Comparison of ENCODE assay signal across 18 cellular contexts in the genomic region with DNA sequence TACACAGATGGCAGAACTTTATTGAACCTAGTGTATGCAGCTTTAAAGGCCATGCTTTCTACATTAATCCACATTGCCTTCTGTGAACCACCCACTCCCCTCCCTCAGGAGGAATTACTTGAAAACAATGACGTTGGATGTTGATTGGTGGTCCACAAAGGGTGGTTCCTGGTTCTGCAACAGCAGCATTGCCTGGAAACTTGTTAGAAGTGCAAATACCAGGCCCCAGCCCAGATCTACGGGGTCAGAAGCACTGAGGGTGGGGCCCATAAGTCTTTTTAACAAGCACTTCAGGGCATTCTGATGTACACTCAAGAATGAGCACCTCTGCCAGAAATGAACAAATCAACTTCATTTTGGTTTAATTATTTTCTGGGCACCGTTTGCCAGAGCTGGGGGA.
DNase-seq lines count a peak whose midpoint lies in the region; ATAC-seq and TF ChIP-seq lines count a peak whose summit lies in the region.
"Had no signal": no experiment of that assay in that cellular context is flagged by ENCODE, and none has a peak within 500 bp of the region (broad histone marks: within the 10 kb centered on the region; RNA-seq: fewer than 3 reads in every experiment).

No MANE protein-coding gene starts in this region.

- intact Hi-C loops in lower lobe of right lung (cut with DNase I), result no loop called here

- peak overlapping the region; percentile 36; the same call in 1 of the 2 replicates for H3K4me2 ChIP-seq in SK-N-SH
- H3K4me2 ChIP-seq: BLaER1 treated with 17β-estradiol and CSF1 and Interleukin-3, amounts not matched to agents 10 nM and 100 nM had no signal

- H3K9me2 ChIP-seq in SK-N-SH, result no peaks in the 10 kb centered on the region

- no peaks in the 10 kb centered on the region for H3K79me2 ChIP-seq in SK-N-SH (ENCODE audit: insufficient read depth)

- CTCF ChIA-PET in SK-N-SH (lab: Yijun Ruan, JAX), result interaction anchor here (1.0 to 1.2 kb wide), 2 partner anchors 9 to 74 kb away, joined by 3 to 5 read pairs; no protein-coding TSS in a partner anchor

- H3K27ac ChIP-seq in SK-N-SH (ENCODE audit: low read depth in 2 of 2, low read length in 1 of 2) (no peak overlapping the region), SK-N-MC (no peak overlapping the region), lower lobe of right lung (peak overlapping the region; percentile 70)
- H3K27ac ChIP-seq: 22Rv1; BLaER1 treated with 17β-estradiol and CSF1 and Interleukin-3, amounts not matched to agents 10 nM and 100 nM had no signal

- peak overlapping the region; percentile 45 to 54; a peak in 3 of 4 replicates for H3K4me3 ChIP-seq in SK-N-SH (ENCODE audit: low read depth in 2 of 2, low read length in 1 of 2)
- peak overlapping the region; percentile 74 for H3K4me3 ChIP-seq in SK-N-MC
- no peak overlapping the region for H3K4me3 ChIP-seq in lower lobe of right lung
- H3K4me3 ChIP-seq: BLaER1 treated with 17β-estradiol and CSF1 and Interleukin-3, amounts not matched to agents 10 nM and 100 nM had no signal

- no peak for TF ChIP-seq RAD21 in SK-N-SH (IDR thresholded peaks at IDR 0.05; ENCODE audit: low read length)

- no peaks in the 10 kb centered on the region for H3K36me3 Mint-ChIP-seq in T-helper 2 cell treated with Interferon-gamma antibody and Interleukin-4, amounts not matched to agents 5 μg/mL and 100 μg/mL, for 36 hours (ENCODE audit: low read depth)

- no peaks in the 10 kb centered on the region for H3F3A ChIP-seq in SK-N-SH (replicated peaks; ENCODE audit: insufficient read depth)

- no peak for TF ChIP-seq POLR2A in GM18505 (IDR thresholded peaks at IDR 0.05; ENCODE audit: borderline replicate concordance, extremely low read depth, insufficient read depth, insufficient read length)

- no peak overlapping the region for H3K27ac Mint-ChIP-seq in T-helper 2 cell treated with Interferon-gamma antibody and Interleukin-4, amounts not matched to agents 5 μg/mL and 100 μg/mL, for 36 hours

- POLR2A ChIA-PET in SK-N-SH (lab: Yijun Ruan, JAX), result no interaction called here

- no peaks in the 10 kb centered on the region for H3K27me3 Mint-ChIP-seq in T-helper 2 cell treated with Interferon-gamma antibody and Interleukin-4, amounts not matched to agents 5 μg/mL and 100 μg/mL, for 36 hours (ENCODE audit: low read depth)

- no peak for DNase-seq in SK-N-SH
- DNase-seq in SK-N-MC (ENCODE audit: low read depth, low spot score), result no peak
- no peak for DNase-seq in lower lobe of right lung
- DNase-seq in NCI-H2196 treated with DMSO at 0.1 percent for 48 hours (lab: John Stamatoyannopoulos, UW; ENCODE audit: unreplicated experiment), result no peak
- DNase-seq in T-helper 2 cell treated with Interferon-gamma antibody and Interleukin-4, amounts not matched to agents 5 μg/mL and 100 μg/mL, for 36 hours (ENCODE audit: low spot score), result no peak
- DNase-seq in NCI-H1417 (lab: John Stamatoyannopoulos, UW), result no peak
- DNase-seq: DMS 273 treated with DMSO at 0.1 percent for 48 hours, GF-D8, NCI-H1436, NCI-H2029 treated with DMSO at 0.1 percent for 48 hours, NCI-H510A treated with DMSO at 0.1 percent for 48 hours, NCI-H82 had no signal

- 10% methylated on average over 3 of the region's 3 CpGs for WGBS in SK-N-SH (ENCODE audit: low lambda C conversion rate)

- TF ChIP-seq EP300 in SK-N-SH (IDR thresholded peaks at IDR 0.05; ENCODE audit: borderline replicate concordance in 1 of 2, low read depth in 1 of 2, low read length in 1 of 2), result no peak

- no peak for ATAC-seq in SK-N-SH treated with all-trans-retinoic acid at 6 μM for 48 hours
- ATAC-seq in lower lobe of right lung, result peak; percentile 80 to 89
- ATAC-seq in GM18505 (IDR thresholded peaks at IDR 0.05; ENCODE audit: unreplicated experiment), result no peak
- ATAC-seq: Panc1, Right ventricle myocardium inferior had no signal

- H3K36me3 ChIP-seq in SK-N-SH (replicated peaks in 1 of 2; ENCODE audit: control insufficient read depth in 1 of 2, insufficient read depth in 2 of 2, low read length in 1 of 2) (no peaks in the 10 kb centered on the region), SK-N-MC (ENCODE audit: insufficient read depth, low read length) (no peaks in the 10 kb centered on the region), lower lobe of right lung (no peaks in the 10 kb centered on the region)
- H3K36me3 ChIP-seq: BLaER1 treated with 17β-estradiol and CSF1 and Interleukin-3, amounts not matched to agents 10 nM and 100 nM had no signal

- H3K9ac ChIP-seq in SK-N-SH (no peak overlapping the region), SK-N-MC (ENCODE audit: insufficient read length) (peak overlapping the region; percentile 35)
- H3K9ac ChIP-seq: BLaER1 treated with 17β-estradiol and CSF1 and Interleukin-3, amounts not matched to agents 10 nM and 100 nM had no signal

- no peaks in the 10 kb centered on the region for H3K9me3 ChIP-seq in SK-N-SH
- H3K9me3 ChIP-seq in SK-N-MC (ENCODE audit: low read depth, low read length), result no peaks in the 10 kb centered on the region
- no peaks in the 10 kb centered on the region for H3K9me3 ChIP-seq in lower lobe of right lung
- H3K9me3 ChIP-seq: BLaER1 treated with 17β-estradiol and CSF1 and Interleukin-3, amounts not matched to agents 10 nM and 100 nM had no signal

- H2AFZ ChIP-seq in SK-N-SH (ENCODE audit: low read depth), result 0 out of 2 replicates have a peak overlapping the region, but pooled peaks have one; percentile 23

- H4K20me1 ChIP-seq in SK-N-SH (ENCODE audit: insufficient read depth), result no peaks in the 10 kb centered on the region

- no peak for TF ChIP-seq CTCF in SK-N-SH (IDR thresholded peaks at IDR 0.05)
- no peak for TF ChIP-seq CTCF in lower lobe of right lung (IDR thresholded peaks at IDR 0.05)

- H3K27me3 ChIP-seq in SK-N-SH (ENCODE audit: insufficient read depth) (no peaks in the 10 kb centered on the region), lower lobe of right lung (ENCODE audit: low read depth) (peaks cover 4% of the 10 kb centered on the region)
- H3K27me3 ChIP-seq: BLaER1 treated with 17β-estradiol and CSF1 and Interleukin-3, amounts not matched to agents 10 nM and 100 nM had no signal

- H3K4me3 Mint-ChIP-seq in T-helper 2 cell treated with Interferon-gamma antibody and Interleukin-4, amounts not matched to agents 5 μg/mL and 100 μg/mL, for 36 hours, result no peak overlapping the region

- no peaks in the 10 kb centered on the region for H3K4me1 Mint-ChIP-seq in T-helper 2 cell treated with Interferon-gamma antibody and Interleukin-4, amounts not matched to agents 5 μg/mL and 100 μg/mL, for 36 hours (ENCODE audit: low read depth)

- H3K4me1 ChIP-seq in SK-N-SH (ENCODE audit: control insufficient read depth in 1 of 2, insufficient read depth in 2 of 2, low read depth in 1 of 2, low read length in 1 of 2) (no peaks in the 10 kb centered on the region), lower lobe of right lung (peaks cover 11% of the 10 kb centered on the region)

- H3K9me3 Mint-ChIP-seq in T-helper 2 cell treated with Interferon-gamma antibody and Interleukin-4, amounts not matched to agents 5 μg/mL and 100 μg/mL, for 36 hours, result no peaks in the 10 kb centered on the region

TF ChIP-seq in SK-N-SH, 30 proteins besides CTCF, POLR2A, EP300 and RAD21:
- TF ChIP-seq YY1 (IDR thresholded peaks at IDR 0.05; ENCODE audit: low read depth) (no peak), NFIC (IDR thresholded peaks at IDR 0.05; ENCODE audit: borderline replicate concordance) (no peak), MAX (IDR thresholded peaks at IDR 0.05; ENCODE audit: low read depth) (no peak), EZH2phosphoT487 (IDR thresholded peaks at IDR 0.05; ENCODE audit: borderline replicate concordance, low read depth) (no peak), USF2 (IDR thresholded peaks at IDR 0.05; ENCODE audit: borderline replicate concordance, low read depth, low read length) (no peak), POLR2AphosphoS5 (IDR thresholded peaks at IDR 0.05; ENCODE audit: low read depth, low read length) (no peak)

TF ChIP-seq in SK-N-SH treated with all-trans-retinoic acid at 6 μM for 48 hours, 23 proteins besides CTCF, POLR2A, EP300 and RAD21:
- TF ChIP-seq, protein P1, sequence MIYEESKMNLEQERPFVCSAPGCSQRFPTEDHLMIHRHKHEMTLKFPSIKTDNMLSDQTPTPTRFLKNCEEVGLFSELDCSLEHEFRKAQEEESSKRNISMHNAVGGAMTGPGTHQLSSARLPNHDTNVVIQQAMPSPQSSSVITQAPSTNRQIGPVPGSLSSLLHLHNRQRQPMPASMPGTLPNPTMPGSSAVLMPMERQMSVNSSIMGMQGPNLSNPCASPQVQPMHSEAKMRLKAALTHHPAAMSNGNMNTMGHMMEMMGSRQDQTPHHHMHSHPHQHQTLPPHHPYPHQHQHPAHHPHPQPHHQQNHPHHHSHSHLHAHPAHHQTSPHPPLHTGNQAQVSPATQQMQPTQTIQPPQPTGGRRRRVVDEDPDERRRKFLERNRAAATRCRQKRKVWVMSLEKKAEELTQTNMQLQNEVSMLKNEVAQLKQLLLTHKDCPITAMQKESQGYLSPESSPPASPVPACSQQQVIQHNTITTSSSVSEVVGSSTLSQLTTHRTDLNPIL (CRISPR knock-in tag; IDR thresholded peaks at IDR 0.05; ENCODE audit: low read depth), result no peak

Comparison
In these comparisons a context has a peak if more than half of its experiments do, and no peak if none do; other contexts are left out.
1. ATAC-seq: peak in lower lobe of right lung (2 of 2); none in SK-N-SH treated with all-trans-retinoic acid at 6 μM for 48 hours (single experiment) and GM18505 (single experiment).